Comparison of ENCODE assay signal across 8 cellular contexts in the genomic region with DNA sequence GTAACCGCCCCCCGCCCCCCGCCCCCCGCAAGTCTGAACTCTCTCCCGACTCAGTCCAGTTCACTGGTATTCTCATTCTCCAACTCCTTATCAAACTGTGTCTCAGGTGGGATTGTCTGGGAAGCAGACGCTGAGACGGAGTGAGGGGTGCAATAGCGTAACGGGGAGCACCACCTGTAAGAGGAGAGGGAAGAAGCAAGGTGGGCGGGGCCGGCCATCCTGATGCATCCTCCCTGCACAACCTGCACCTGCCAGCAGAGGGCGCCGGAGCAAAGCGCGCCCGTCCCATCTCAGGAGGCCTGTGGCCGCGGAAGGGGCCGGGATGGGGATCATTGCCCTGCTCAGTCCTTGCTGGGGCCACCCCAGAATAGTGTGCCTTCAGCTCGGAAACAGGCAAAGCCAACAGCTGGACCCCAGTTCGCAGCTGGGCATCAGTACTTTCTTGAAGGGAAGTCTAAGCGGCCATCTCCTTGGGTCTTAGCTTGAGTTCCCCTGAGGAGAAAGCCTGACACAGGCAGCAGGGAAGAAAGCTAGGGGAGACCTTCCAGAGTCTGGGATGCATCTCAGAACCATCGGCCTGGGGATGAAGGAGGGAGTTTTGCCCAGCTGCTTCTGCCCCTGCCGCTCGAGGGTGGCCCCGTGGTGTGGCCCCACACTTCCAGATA.
DNase-seq lines count a peak whose midpoint lies in the region; ATAC-seq, FAIRE-seq and TF ChIP-seq lines count a peak whose summit lies in the region.

No MANE protein-coding gene starts in this region.

- H3K4me3 Mint-ChIP-seq in activated naive CD8-positive, alpha-beta T cell treated with anti-CD3 and anti-CD28 coated beads, Interleukin-2, amount 50 U/mL, for 24 hours: no peak overlapping the region

- H4K20me1 ChIP-seq in SU-DHL-6 (ENCODE audit: low read depth, low read length): no peaks in the 10 kb centered on the region

- ATAC-seq in A549: peak; percentile 48 to 73
- ATAC-seq in GM18502 (IDR thresholded peaks at IDR 0.05; ENCODE audit: poor library complexity, unreplicated experiment): peak; percentile 67
- ATAC-seq in activated naive CD8-positive, alpha-beta T cell treated with anti-CD3 and anti-CD28 coated beads, Interleukin-2, amount 50 U/mL, for 24 hours: no peak
- no peak for ATAC-seq in HG03139 (IDR thresholded peaks at IDR 0.05; ENCODE audit: unreplicated experiment)

- CTCF ChIA-PET in A549 (lab: Yijun Ruan, JAX): interaction anchor here (0.6 to 26.3 kb wide), 24 partner anchors 9 to 734 kb away, joined by 3 to 858 read pairs (median 4); no protein-coding TSS in a partner anchor

- peaks cover 26% of the 10 kb centered on the region for H3K27me3 Mint-ChIP-seq in activated naive CD8-positive, alpha-beta T cell treated with anti-CD3 and anti-CD28 coated beads, Interleukin-2, amount 50 U/mL, for 24 hours

- no peak for FAIRE-seq in A549 (lab: Jason Lieb, UNC)

- no peak overlapping the region for H2AFZ ChIP-seq in SU-DHL-6 (ENCODE audit: low read depth, low read length, severe bottlenecking)

- H3K27ac ChIP-seq in A549 (peak overlapping the region in 1 of 2 experiments; percentile 92; a peak in 2 of 6 replicates), SU-DHL-6 (ENCODE audit: low read depth, low read length) (no peak overlapping the region)

- H3K36me3 ChIP-seq in SU-DHL-6 (ENCODE audit: low read length): no peaks in the 10 kb centered on the region

- no peak overlapping the region for H3K27ac Mint-ChIP-seq in activated naive CD8-positive, alpha-beta T cell treated with anti-CD3 and anti-CD28 coated beads, Interleukin-2, amount 50 U/mL, for 24 hours

- H3K4me2 ChIP-seq in A549 (peak overlapping the region; percentile 91), SU-DHL-6 (ENCODE audit: low read depth, low read length, poor library complexity, severe bottlenecking) (no peak overlapping the region)

- TF ChIP-seq CTCF in A549 (IDR thresholded peaks at IDR 0.05): peak; percentile 80
- TF ChIP-seq CTCF in SU-DHL-6 (IDR thresholded peaks at IDR 0.05; ENCODE audit: insufficient read depth, low read length, poor library complexity, severe bottlenecking): peak; percentile 85

- WGBS in A549 (ENCODE audit: missing lambda C conversion rate): 36% methylated on average over 15 of the region's 26 CpGs

- no peak for TF ChIP-seq EP300 in A549 (IDR thresholded peaks at IDR 0.05)

- H3K9ac ChIP-seq in SU-DHL-6 (ENCODE audit: low read length): no peak overlapping the region

- H3K27me3 ChIP-seq in SU-DHL-6 (ENCODE audit: low read length): no peaks in the 10 kb centered on the region

- H3K4me1 Mint-ChIP-seq in activated naive CD8-positive, alpha-beta T cell treated with anti-CD3 and anti-CD28 coated beads, Interleukin-2, amount 50 U/mL, for 24 hours: peaks cover 4% of the 10 kb centered on the region

- H3K79me2 ChIP-seq in SU-DHL-6 (ENCODE audit: insufficient read depth, low read length): no peaks in the 10 kb centered on the region

- H3K4me1 ChIP-seq in A549: peaks cover 29% of the 10 kb centered on the region

- H3K4me3 ChIP-seq in A549 (no peak overlapping the region), SU-DHL-6 (ENCODE audit: insufficient read depth, low read length, poor library complexity, severe bottlenecking) (no peak overlapping the region), iPS-18c (ENCODE audit: insufficient read depth, low read depth, low read length) (peak overlapping the region; percentile 59; the same call in 1 of the 2 replicates)

- H3K9me3 ChIP-seq in A549 (no peaks in the 10 kb centered on the region), SU-DHL-6 (ENCODE audit: insufficient read depth, low read length) (no peaks in the 10 kb centered on the region), iPS-18c (ENCODE audit: control insufficient read depth, insufficient read depth, low read length) (no peaks in the 10 kb centered on the region)

- POLR2A ChIA-PET in A549 (lab: Yijun Ruan, JAX): no interaction called here

- no peaks in the 10 kb centered on the region for H3F3A ChIP-seq in SU-DHL-6 (ENCODE audit: insufficient read depth)

- TF ChIP-seq POLR2A in A549 (IDR thresholded peaks at IDR 0.05; ENCODE audit: low read length): no peak

- H3K9me2 ChIP-seq in SU-DHL-6 (replicated peaks; ENCODE audit: insufficient read depth, low read length): no peaks in the 10 kb centered on the region

- TF ChIP-seq RAD21 in A549 (conservative IDR thresholded peaks at IDR 0.05 in 1 of 2, IDR thresholded peaks at IDR 0.05 in 1 of 2): peak; percentile 36

- peak; percentile 58 to 75 for DNase-seq in A549 (ENCODE audit: low read depth in 1 of 2, low spot score in 1 of 2)
- DNase-seq in HuH-7 (ENCODE audit: low spot score): peak; percentile 70
- DNase-seq in activated naive CD8-positive, alpha-beta T cell treated with anti-CD3 and anti-CD28 coated beads, Interleukin-2, amount 50 U/mL, for 24 hours: peak; percentile 81
- peak; percentile 35 for DNase-seq in stimulated activated CD4-positive, alpha-beta T cell treated with anti-CD3 and anti-CD28 coated beads, Interleukin-2, amount 100 ng/mL, for 4 hours (ENCODE audit: low read depth)

- H3K36me3 Mint-ChIP-seq in activated naive CD8-positive, alpha-beta T cell treated with anti-CD3 and anti-CD28 coated beads, Interleukin-2, amount 50 U/mL, for 24 hours (ENCODE audit: low read depth): no peaks in the 10 kb centered on the region

- H3K9me3 Mint-ChIP-seq in activated naive CD8-positive, alpha-beta T cell treated with anti-CD3 and anti-CD28 coated beads, Interleukin-2, amount 50 U/mL, for 24 hours: no peaks in the 10 kb centered on the region

TF ChIP-seq in A549, 52 proteins besides CTCF, POLR2A, EP300 and RAD21:
- peak; percentile 44 for TF ChIP-seq SMC3 (IDR thresholded peaks at IDR 0.05)
- TF ChIP-seq ESRRA (IDR thresholded peaks at IDR 0.05; ENCODE audit: borderline replicate concordance, low read length): no peak
- TF ChIP-seq, protein P1, sequence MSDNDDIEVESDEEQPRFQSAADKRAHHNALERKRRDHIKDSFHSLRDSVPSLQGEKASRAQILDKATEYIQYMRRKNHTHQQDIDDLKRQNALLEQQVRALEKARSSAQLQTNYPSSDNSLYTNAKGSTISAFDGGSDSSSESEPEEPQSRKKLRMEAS (IDR thresholded peaks at IDR 0.05): peak; percentile 29; the same call in 1 of the 2 replicates

Comparison
In these comparisons a context has a peak if more than half of its experiments do, and no peak if none do; other contexts are left out.
1. ATAC-seq: peak in A549 (2 of 2) and GM18502 (single experiment); none in activated naive CD8-positive, alpha-beta T cell treated with anti-CD3 and anti-CD28 coated beads, Interleukin-2, amount 50 U/mL, for 24 hours (single experiment) and HG03139 (single experiment).
2. Peak in every context shown above with its lines, with median percentiles within 50 percentile points of each other: DNase-seq.